In the genomic region with DNA sequence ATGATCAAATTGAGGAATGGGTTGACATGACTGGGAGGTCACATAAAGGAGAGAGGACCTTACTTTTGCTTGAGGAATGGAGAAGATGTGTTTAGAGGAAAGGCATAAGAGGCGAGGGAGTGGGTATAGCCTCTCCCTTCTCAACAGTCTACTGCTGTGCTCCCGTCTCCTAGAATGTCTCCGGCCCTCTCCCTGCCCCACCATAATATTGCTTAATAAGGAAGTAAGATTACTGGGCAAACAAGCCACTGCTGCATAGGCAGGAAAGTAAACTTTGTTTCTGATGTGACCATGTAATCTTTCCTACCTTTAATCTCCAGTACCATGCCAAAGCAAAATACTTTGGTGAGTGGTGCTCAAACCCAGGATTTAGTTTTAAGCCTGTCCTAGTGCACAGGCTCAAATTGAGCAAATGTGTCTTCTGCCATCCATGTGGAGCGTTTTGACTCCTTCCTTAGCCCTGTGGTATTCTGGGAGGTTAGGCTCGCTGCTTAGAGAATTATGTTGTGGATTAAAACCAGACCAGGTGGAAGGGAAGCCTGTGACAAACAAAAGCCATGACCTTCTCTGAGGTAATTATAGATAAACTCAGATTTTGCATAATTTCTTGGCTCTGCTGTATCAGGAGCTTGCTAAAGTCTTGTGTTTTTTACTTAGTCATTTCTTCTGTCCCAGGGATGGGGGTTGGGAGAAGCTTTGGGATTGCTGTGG, we compare ENCODE assay signal across 25 cellular contexts. TPM values are rescaled to one million over a fixed set of nuclear protein-coding genes. Genes with fewer than 3 reads are reported as not detected.
DNase-seq lines count a peak whose midpoint lies in the region; ATAC-seq, FAIRE-seq and TF ChIP-seq lines count a peak whose summit lies in the region.
"Had no signal": no experiment of that assay in that cellular context is flagged by ENCODE, and none has a peak within 500 bp of the region (broad histone marks: within the 10 kb centered on the region; RNA-seq: fewer than 3 reads in every experiment).

No MANE protein-coding gene starts in this region.

- H3K4me3 Mint-ChIP-seq in mesothelial cell of epicardium = no peak overlapping the region
- H3K4me3 Mint-ChIP-seq: activated naive CD4-positive, alpha-beta T cell treated with anti-CD3 and anti-CD28 coated beads for 36 hours; immature natural killer cell had no signal

- CTCF ChIA-PET in A549 (lab: Yijun Ruan, JAX) = interaction anchor here (0.7 to 4.0 kb wide), 11 partner anchors 12 to 168 kb away, joined by 3 to 76 read pairs (median 24); partner anchors contain the start of gene DIPK1A

- H3K4me2 ChIP-seq in A549 = peak overlapping the region; percentile 44; the same call in 2 of the 3 replicates

- no peak for TF ChIP-seq RAD21 in A549 (conservative IDR thresholded peaks at IDR 0.05 in 1 of 2, IDR thresholded peaks at IDR 0.05 in 1 of 2)

- H3K4me3 ChIP-seq in A549 (no peak overlapping the region), colonic mucosa (no peak overlapping the region), mucosa of descending colon (no peak overlapping the region)
- H3K4me3 ChIP-seq: cardiac muscle cell, skin epidermis, tibial artery had no signal

- WGBS in A549 (ENCODE audit: missing lambda C conversion rate) = 44% methylated on average over 5 of the region's 5 CpGs

- H3K36me3 Mint-ChIP-seq in mesothelial cell of epicardium = no peaks in the 10 kb centered on the region
- H3K36me3 Mint-ChIP-seq: immature natural killer cell had no signal

- TF ChIP-seq POLR2A in A549 (IDR thresholded peaks at IDR 0.05; ENCODE audit: low read length) = no peak

- no peaks in the 10 kb centered on the region for H3K27me3 Mint-ChIP-seq in mesothelial cell of epicardium (ENCODE audit: low read depth)

- no peaks in the 10 kb centered on the region for H3K36me3 ChIP-seq in colonic mucosa
- no peaks in the 10 kb centered on the region for H3K36me3 ChIP-seq in mucosa of descending colon (ENCODE audit: low read depth)
- H3K36me3 ChIP-seq: cardiac muscle cell, tibial artery had no signal

- FAIRE-seq in A549 (lab: Jason Lieb, UNC) = no peak
- FAIRE-seq: GM19239 had no signal

- H3K9me3 ChIP-seq in A549 = no peaks in the 10 kb centered on the region
- H3K9me3 ChIP-seq in colonic mucosa = no peaks in the 10 kb centered on the region
- H3K9me3 ChIP-seq in mucosa of descending colon = no peaks in the 10 kb centered on the region
- H3K9me3 ChIP-seq: tibial artery had no signal

- H3K4me1 Mint-ChIP-seq in mesothelial cell of epicardium = peaks cover 10% of the 10 kb centered on the region

- H3K27ac Mint-ChIP-seq in mesothelial cell of epicardium = no peak overlapping the region
- H3K27ac Mint-ChIP-seq: activated naive CD4-positive, alpha-beta T cell treated with anti-CD3 and anti-CD28 coated beads for 36 hours; immature natural killer cell had no signal

- DNase-seq in A549 (ENCODE audit: low read depth in 1 of 2, low spot score in 1 of 2) (no peak), NCI-H82 treated with DMSO at 0.1 percent for 48 hours (lab: John Stamatoyannopoulos, UW; ENCODE audit: unreplicated experiment) (peak; percentile 30), colonic mucosa (peak; percentile 59), mucosa of descending colon (peak in 1 of 3 donors; percentile 53), mesothelial cell of epicardium (ENCODE audit: low spot score in 2 of 2, unreplicated experiment in 2 of 2) (no peak), HuH-7 (ENCODE audit: low spot score) (no peak), DMS 273 (lab: John Stamatoyannopoulos, UW; ENCODE audit: unreplicated experiment) (no peak), DMS79 (lab: John Stamatoyannopoulos, UW) (no peak)
- DNase-seq: activated CD4-positive, alpha-beta T cell treated with anti-CD3 and anti-CD28 coated beads for 1 hour; activated naive CD4-positive, alpha-beta T cell treated with anti-CD3 and anti-CD28 coated beads for 36 hours; activated T-cell treated with anti-CD3 and anti-CD28 coated beads, Interleukin-2, amount 50 U/mL, for 48 hours; amygdala; EL; foreskin fibroblast; immature natural killer cell; NCI-H1436; NCI-H524 treated with DMSO at 0.1 percent for 48 hours; Right ventricle myocardium superior; stimulated activated CD4-positive, alpha-beta T cell treated with anti-CD3 and anti-CD28 coated beads, Interleukin-2, amount 100 ng/mL, for 48 hours; stimulated activated naive CD4-positive, alpha-beta T cell; SW 1271; tibial artery had no signal

- H3K4me1 ChIP-seq in A549 (peaks cover 10% of the 10 kb centered on the region), colonic mucosa (no peaks in the 10 kb centered on the region), mucosa of descending colon (ENCODE audit: low read depth) (peaks cover 21% of the 10 kb centered on the region)

- TF ChIP-seq CTCF in A549 (IDR thresholded peaks at IDR 0.05) (no peak), colonic mucosa (IDR thresholded peaks at IDR 0.05) (no peak), mucosa of descending colon (IDR thresholded peaks at IDR 0.05) (no peak), mesothelial cell of epicardium (IDR thresholded peaks at IDR 0.05; ENCODE audit: unreplicated experiment) (no peak)

- H3K9me3 Mint-ChIP-seq in mesothelial cell of epicardium = no peaks in the 10 kb centered on the region
- H3K9me3 Mint-ChIP-seq: activated naive CD4-positive, alpha-beta T cell treated with anti-CD3 and anti-CD28 coated beads for 36 hours; immature natural killer cell had no signal

- peak overlapping the region in 1 of 2 donors; percentile 38 for H3K9ac ChIP-seq in colonic mucosa (ENCODE audit: low read depth in 2 of 2, low read length in 2 of 2)

- intact Hi-C loops in colonic mucosa (cut with DNase I) = loop anchor here (2.0 kb wide), 2 partner anchors 27 to 137 kb away; no protein-coding TSS in a partner anchor
- intact Hi-C loops in mucosa of descending colon (cut with DNase I, micrococcal nuclease) = loop anchor here in 1 of 2 donors (2.0 kb wide), 1 partner anchor 137 kb away; no protein-coding TSS in a partner anchor

- no peak for TF ChIP-seq EP300 in A549 (IDR thresholded peaks at IDR 0.05)

- H3K27me3 ChIP-seq in colonic mucosa = no peaks in the 10 kb centered on the region
- H3K27me3 ChIP-seq: cardiac muscle cell, tibial artery had no signal

- ATAC-seq in A549 (peak; percentile 52 to 60; a peak in 3 of 6 replicates), mucosa of descending colon (peak; percentile 88)

- H3K27ac ChIP-seq in A549 (peak overlapping the region; percentile 12 to 49; a peak in 1 of 6 replicates), colonic mucosa (peak overlapping the region; percentile 61)
- H3K27ac ChIP-seq: cardiac muscle cell, skin epidermis, tibial artery had no signal

- POLR2A ChIA-PET in A549 (lab: Yijun Ruan, JAX) = no interaction called here

TF ChIP-seq in A549, 52 proteins besides CTCF, POLR2A, EP300 and RAD21 (continues in another document):
- no peak for TF ChIP-seq KDM5A (IDR thresholded peaks at IDR 0.05)
- TF ChIP-seq REST (IDR thresholded peaks at IDR 0.05) = no peak
- no peak for TF ChIP-seq HOXB13 (CRISPR knock-in tag; IDR thresholded peaks at IDR 0.05; ENCODE audit: low read depth)
- TF ChIP-seq CBX8 (IDR thresholded peaks at IDR 0.05) = no peak
- TF ChIP-seq HOXA7 (CRISPR knock-in tag; IDR thresholded peaks at IDR 0.05) = no peak
- no peak for TF ChIP-seq USF2 (IDR thresholded peaks at IDR 0.05)

RNA-seq across cellular contexts. Expression of gene DIPK1A, which starts 34.3 kb away (rescaled TPM):
- polyA plus RNA-seq in A549 (2011; rRNA removed) = 19.1 and 21.1 TPM in 2 replicates
- polyA plus RNA-seq in A549 (2012; cell fraction: cytosol; rRNA removed) = 3.8 and 4.0 TPM in 2 replicates
- polyA plus RNA-seq in A549 (2012; cell fraction: nucleus; rRNA removed) = 1.2 and 1.7 TPM in 2 replicates
- polyA plus RNA-seq in A549 (2017; fragmentation: RNase III; extraction: RNeasy Plus Mini Kit Qiagen cat#74134 plus additional on column Dnase treatment) = 10.5 to 12.4 TPM (median 11.9 TPM) in 3 replicates
- 4.2 TPM in 2 replicates for polyA minus RNA-seq in A549 (2011; rRNA and poly(A)+ RNA removed)
- 10 to 100 TPM; 14.3 to 14.4 TPM for total RNA-seq in colonic mucosa
- 10 to 100 TPM in 2 of 3 donors, 1 to 10 TPM in 1; 7.6 to 20.4 (median 12.8) TPM for total RNA-seq in mucosa of descending colon
- total RNA-seq in mesothelial cell of epicardium = 11.8 to 13.8 TPM (median 12.3 TPM) in 3 replicates

Comparison
In these comparisons a context has a peak if more than half of its experiments do, and no peak if none do; other contexts are left out.
1. DNase-seq: peak in NCI-H82 treated with DMSO at 0.1 percent for 48 hours (single experiment) and colonic mucosa (single experiment); none in A549 (0 of 2), mesothelial cell of epicardium (0 of 2), HuH-7 (single experiment), DMS 273 (single experiment) and DMS79 (single experiment).